In genomic region chr3:42518800-42519567, GRCh38 we compare ENCODE assay signal across 11 cellular contexts. TPM values are rescaled to one million over a fixed set of nuclear protein-coding genes. Genes with fewer than 3 reads are reported as not detected.
A peak's percentile ranks its signal among the peaks of the same experiment; 100 is the strongest.
DNase-seq lines count a peak whose midpoint lies in the region; ATAC-seq and TF ChIP-seq lines count a peak whose summit lies in the region.
"Had no signal": no experiment of that assay in that cellular context is flagged by ENCODE, and none has a peak within 500 bp of the region (broad histone marks: within the 10 kb centered on the region; RNA-seq: fewer than 3 reads in every experiment).

No MANE protein-coding gene starts in this region.

- H3K27me3 ChIP-seq in CD4-positive, alpha-beta memory T cell (ENCODE audit: insufficient read depth, low read length), result no peaks in the 10 kb centered on the region
- no peaks in the 10 kb centered on the region for H3K27me3 ChIP-seq in H9 (ENCODE audit: insufficient read depth, low read length)

- no TSS peak for BruUV-seq in Calu3 (replicated peaks; lab: Mats Ljungman, UMichigan)

- peaks cover 38 to 48% of the 10 kb centered on the region in 2 donors for H3K36me3 Mint-ChIP-seq in CD4-positive, alpha-beta memory T cell
- no peaks in the 10 kb centered on the region; a peak in 1 of 7 replicates for H3K36me3 Mint-ChIP-seq in H9 (ENCODE audit: insufficient read depth in 1 of 3, low read depth in 3 of 3)
- no peaks in the 10 kb centered on the region for H3K36me3 Mint-ChIP-seq in activated CD4-positive, alpha-beta T cell treated with anti-CD3 and anti-CD28 coated beads, Interleukin-2, amount 10 ng/mL, durations not matched to agents 24 days and 14 days (ENCODE audit: low read depth)
- H3K36me3 Mint-ChIP-seq in Calu3 (ENCODE audit: insufficient read depth, unreplicated experiment), result no peaks in the 10 kb centered on the region

- WGBS in H9 (ENCODE audit: extremely low coverage, insufficient read length, low lambda C conversion rate), result no CpG with 5 or more reads among the region's 6 CpGs

- peaks cover 4% of the 10 kb centered on the region for H3K36me3 ChIP-seq in CD4-positive, alpha-beta memory T cell (ENCODE audit: insufficient read depth, low read length)

- peak overlapping the region; percentile 76 to 94 (median 93) for H3K27ac Mint-ChIP-seq in CD4-positive, alpha-beta memory T cell
- H3K27ac Mint-ChIP-seq in H9 (0 out of 7 replicates have a peak overlapping the region, but pooled peaks of 1 of the 3 experiments have one; percentile 77), Calu3 (ENCODE audit: unreplicated experiment) (no peak overlapping the region)
- peak overlapping the region; percentile 29 for H3K27ac Mint-ChIP-seq in activated CD4-positive, alpha-beta T cell treated with anti-CD3 and anti-CD28 coated beads, Interleukin-2, amount 10 ng/mL, durations not matched to agents 24 days and 14 days

- no peak overlapping the region for H3K4me2 ChIP-seq in H9 (ENCODE audit: insufficient read depth, insufficient read length, low read length)

- H4K5ac ChIP-seq in H9 (ENCODE audit: insufficient read length, low read depth, low read length), result no peak overlapping the region

- no peaks in the 10 kb centered on the region for H3K9me3 Mint-ChIP-seq in CD4-positive, alpha-beta memory T cell
- H3K9me3 Mint-ChIP-seq in H9 (no peaks in the 10 kb centered on the region), Calu3 (ENCODE audit: low read depth, unreplicated experiment) (no peaks in the 10 kb centered on the region)
- H3K9me3 Mint-ChIP-seq in activated CD4-positive, alpha-beta T cell treated with anti-CD3 and anti-CD28 coated beads, Interleukin-2, amount 10 ng/mL, durations not matched to agents 24 days and 14 days, result no peaks in the 10 kb centered on the region

- H2BK12ac ChIP-seq in H9 (ENCODE audit: insufficient read length, low read depth, low read length), result no peak overlapping the region

- no peak overlapping the region for H3K4ac ChIP-seq in H9 (ENCODE audit: low read depth, low read length)

- H3K4me1 Mint-ChIP-seq in CD4-positive, alpha-beta memory T cell, result peaks cover 24 to 61% (median 44%) of the 10 kb centered on the region in 4 donors
- no peaks in the 10 kb centered on the region for H3K4me1 Mint-ChIP-seq in H9
- H3K4me1 Mint-ChIP-seq in activated CD4-positive, alpha-beta T cell treated with anti-CD3 and anti-CD28 coated beads, Interleukin-2, amount 10 ng/mL, durations not matched to agents 24 days and 14 days, result peaks cover 20% of the 10 kb centered on the region
- H3K4me1 Mint-ChIP-seq in Calu3 (ENCODE audit: low read depth, unreplicated experiment), result no peaks in the 10 kb centered on the region

- intact Hi-C loops in CD4-positive, alpha-beta memory T cell (cut with micrococcal nuclease), result loop anchor here (1.0 kb wide), 3 partner anchors 10 to 39 kb away; no protein-coding TSS in a partner anchor
- intact Hi-C loops in activated CD4-positive, alpha-beta T cell treated with anti-CD3 and anti-CD28 coated beads, Interleukin-2, amount 10 ng/mL, durations not matched to agents 24 days and 14 days (cut with micrococcal nuclease), result loop anchor here (2.0 kb wide), 1 partner anchor 18 kb away; no protein-coding TSS in a partner anchor
- intact Hi-C loops in Calu3 (cut with micrococcal nuclease; ENCODE audit: unreplicated experiment), result no loop called here

- no peak overlapping the region for H2AK5ac ChIP-seq in H9 (ENCODE audit: insufficient read length, low read length)

- no peaks in the 10 kb centered on the region for H3K79me2 ChIP-seq in H9 (ENCODE audit: insufficient read depth, low read length)

- peak in 4 of 5 donors; percentile 52 to 60 (median 58) for DNase-seq in CD4-positive, alpha-beta memory T cell
- peak; percentile 76 for DNase-seq in H9
- peak; percentile 82 for DNase-seq in activated CD4-positive, alpha-beta T cell treated with anti-CD3 and anti-CD28 coated beads, Interleukin-2, amount 10 ng/mL, durations not matched to agents 24 days and 14 days
- DNase-seq in fibroblast of villous mesenchyme (ENCODE audit: low read depth), result no peak
- DNase-seq in Calu3, result no peak
- no peak for DNase-seq in RWPE1 (ENCODE audit: low spot score)
- DNase-seq: stimulated activated CD4-positive, alpha-beta T cell treated with anti-CD3 and anti-CD28 coated beads, Interleukin-12 subunit alpha, Interleukin-12 subunit beta, amount 100 ng/mL, for 4 hours had no signal

- H3K4me3 ChIP-seq in CD4-positive, alpha-beta memory T cell (ENCODE audit: low read length in 2 of 2), result no peak overlapping the region
- H3K4me3 ChIP-seq in fibroblast of villous mesenchyme (ENCODE audit: low read depth, low read length), result no peak overlapping the region

- no peak overlapping the region for H3T11ph ChIP-seq in H9 (ENCODE audit: low read length)

- peak overlapping the region; percentile 36 for H3K27ac ChIP-seq in CD4-positive, alpha-beta memory T cell (ENCODE audit: low read depth, low read length)
- no peak overlapping the region for H3K27ac ChIP-seq in H9 (ENCODE audit: insufficient read length, low read depth, low read length)
- no peak overlapping the region for H3K27ac ChIP-seq in RWPE1
- H3K27ac ChIP-seq: epithelial cell of prostate had no signal

- no peaks in the 10 kb centered on the region for H3K79me1 ChIP-seq in H9 (ENCODE audit: insufficient read depth, low read depth, low read length, poor library complexity, severe bottlenecking)

- no peaks in the 10 kb centered on the region for H3K23me2 ChIP-seq in H9 (ENCODE audit: insufficient read length, low read depth, low read length, poor library complexity, severe bottlenecking)

- no peak overlapping the region for H2BK5ac ChIP-seq in H9 (ENCODE audit: insufficient read length, low read length)

- peaks cover 33% of the 10 kb centered on the region for H3K4me1 ChIP-seq in CD4-positive, alpha-beta memory T cell (ENCODE audit: insufficient read depth, low read length)
- no peaks in the 10 kb centered on the region for H3K4me1 ChIP-seq in H9 (ENCODE audit: insufficient read depth, low read length)

- H3K9ac ChIP-seq in H9 (ENCODE audit: extremely low read depth, insufficient read length, low read length), result no peak overlapping the region

- no peak for ATAC-seq in GM18505 (IDR thresholded peaks at IDR 0.05; ENCODE audit: unreplicated experiment)
- ATAC-seq in HG02852 (IDR thresholded peaks at IDR 0.05; ENCODE audit: unreplicated experiment), result no peak

- H3K9me3 ChIP-seq in CD4-positive, alpha-beta memory T cell (ENCODE audit: control insufficient read depth in 1 of 2, low read length in 2 of 2), result no peaks in the 10 kb centered on the region
- no peaks in the 10 kb centered on the region for H3K9me3 ChIP-seq in H9 (ENCODE audit: control insufficient read depth, low read depth, low read length)

- no peaks in the 10 kb centered on the region for H4K20me1 ChIP-seq in H9 (ENCODE audit: control insufficient read depth, insufficient read depth, insufficient read length)

- TF ChIP-seq POLR2A in GM18505 (IDR thresholded peaks at IDR 0.05; ENCODE audit: borderline replicate concordance, extremely low read depth, insufficient read depth, insufficient read length), result no peak

- peak overlapping the region in 7 of 8 donors; percentile 68 to 88 (median 79) for H3K4me3 Mint-ChIP-seq in CD4-positive, alpha-beta memory T cell
- H3K4me3 Mint-ChIP-seq in H9 (no peak overlapping the region), Calu3 (ENCODE audit: low read depth, unreplicated experiment) (no peak overlapping the region)
- no peak overlapping the region for H3K4me3 Mint-ChIP-seq in activated CD4-positive, alpha-beta T cell treated with anti-CD3 and anti-CD28 coated beads, Interleukin-2, amount 10 ng/mL, durations not matched to agents 24 days and 14 days

- H2BK20ac ChIP-seq in H9 (ENCODE audit: low read depth, low read length, poor library complexity, severe bottlenecking), result no peak overlapping the region

- H3K56ac ChIP-seq in H9 (ENCODE audit: insufficient read length, low read depth, low read length), result no peak overlapping the region

- POLR2A ChIA-PET in CD4-positive, alpha-beta memory T cell (lab: Charles Lee; ENCODE audit: partially characterized antibody), result interaction anchor here (0.8 to 2.4 kb wide), 6 partner anchors 10 to 37 kb away, joined by 3 to 22 read pairs (median 4); partner anchors contain the start of gene VIPR1
- POLR2A ChIA-PET in RWPE1 (lab: Yijun Ruan, JAX; ENCODE audit: low non-redundant PET), result no interaction called here

- no peak overlapping the region for H4K91ac ChIP-seq in H9 (ENCODE audit: insufficient read length, low read depth, low read length)

- H4K8ac ChIP-seq in H9 (replicated peaks; ENCODE audit: insufficient read length, low read depth, low read length), result no peak overlapping the region

- CTCF ChIA-PET in CD4-positive, alpha-beta memory T cell (lab: Charles Lee; ENCODE audit: partially characterized antibody), result interaction anchor here (0.9 to 50.4 kb wide), 7 partner anchors 9 to 110 kb away, joined by 3 to 1823 read pairs (median 3); partner anchors contain the start of gene VIPR1
- CTCF ChIA-PET in Calu3 (lab: Charles Lee) (no interaction called here), RWPE1 (lab: Yijun Ruan, JAX) (no interaction called here)

- no peaks in the 10 kb centered on the region for H3K27me3 Mint-ChIP-seq in CD4-positive, alpha-beta memory T cell
- H3K27me3 Mint-ChIP-seq in H9 (ENCODE audit: low read depth), result no peaks in the 10 kb centered on the region
- H3K27me3 Mint-ChIP-seq in activated CD4-positive, alpha-beta T cell treated with anti-CD3 and anti-CD28 coated beads, Interleukin-2, amount 10 ng/mL, durations not matched to agents 24 days and 14 days, result no peaks in the 10 kb centered on the region
- H3K27me3 Mint-ChIP-seq in Calu3 (ENCODE audit: unreplicated experiment), result no peaks in the 10 kb centered on the region

- H2AFZ ChIP-seq in H9 (ENCODE audit: low read length), result no peak overlapping the region

- TF ChIP-seq CTCF in H9 (conservative IDR thresholded peaks at IDR 0.05) (peak; percentile 69), fibroblast of villous mesenchyme (IDR thresholded peaks at IDR 0.05; ENCODE audit: insufficient read depth, low read depth, low read length) (peak; percentile 9), Calu3 (IDR thresholded peaks at IDR 0.05; ENCODE audit: unreplicated experiment) (no peak), RWPE1 (conservative IDR thresholded peaks at IDR 0.05; ENCODE audit: low read depth) (no peak)

- no peak overlapping the region for H2BK120ac ChIP-seq in H9 (ENCODE audit: low read depth, low read length, poor library complexity, severe bottlenecking)

- no peak overlapping the region for H3K23ac ChIP-seq in H9 (ENCODE audit: insufficient read length, low read depth, low read length)

- no peak overlapping the region for H3K14ac ChIP-seq in H9 (ENCODE audit: insufficient read depth, low read length)

- H3K18ac ChIP-seq in H9 (ENCODE audit: insufficient read length, low read depth, low read length), result no peak overlapping the region

- H2BK15ac ChIP-seq in H9 (ENCODE audit: low read depth, low read length), result no peak overlapping the region

RNA-seq across cellular contexts. Expression of gene VIPR1, which starts 16.5 kb away (rescaled TPM):
- 100 to 1,000 TPM in 1 of 2 experiments, 10 to 100 TPM in 1; 93.6 to 104 TPM for total RNA-seq in CD4-positive, alpha-beta memory T cell
- 10 to 100 TPM; 23.1 to 30.4 TPM for polyA plus RNA-seq in CD4-positive, alpha-beta memory T cell
- total RNA-seq in H9 (2021) (6.3 and 6.5 TPM in 2 replicates), fibroblast of villous mesenchyme (0.32 TPM in 1 of 2 replicates, not detected in the other), Calu3 (2022) (16.6 and 19.2 TPM in 2 replicates)
- total RNA-seq in activated CD4-positive, alpha-beta T cell treated with anti-CD3 and anti-CD28 coated beads, Interleukin-2, amount 10 ng/mL, durations not matched to agents 24 days and 14 days, result 0.68 and 0.80 TPM in 2 replicates
- total RNA-seq: NCI-H460 had no signal

Comparison
In these comparisons a context has a peak if more than half of its experiments do, and no peak if none do; other contexts are left out.
1. DNase-seq: peak in CD4-positive, alpha-beta memory T cell (4 of 5), H9 (single experiment) and activated CD4-positive, alpha-beta T cell treated with anti-CD3 and anti-CD28 coated beads, Interleukin-2, amount 10 ng/mL, durations not matched to agents 24 days and 14 days (single experiment); none in fibroblast of villous mesenchyme (single experiment), Calu3 (single experiment) and RWPE1 (single experiment).
2. H3K4me3 Mint-ChIP-seq: peak in CD4-positive, alpha-beta memory T cell (7 of 8); none in H9 (0 of 2), activated CD4-positive, alpha-beta T cell treated with anti-CD3 and anti-CD28 coated beads, Interleukin-2, amount 10 ng/mL, durations not matched to agents 24 days and 14 days (single experiment) and Calu3 (single experiment).
3. CTCF ChIP-seq: peak in H9 (single experiment) and fibroblast of villous mesenchyme (single experiment); none in Calu3 (single experiment) and RWPE1 (single experiment).